ENCODE assay signal across 24 cellular contexts in genomic region chr12:91563011-91563410, GRCh38.
DNase-seq lines count a peak whose midpoint lies in the region; ATAC-seq and TF ChIP-seq lines count a peak whose summit lies in the region.
"Had no signal": no experiment of that assay in that cellular context is flagged by ENCODE, and none has a peak within 500 bp of the region (broad histone marks: within the 10 kb centered on the region; RNA-seq: fewer than 3 reads in every experiment).

No MANE protein-coding gene starts in this region.

- no peak for DNase-seq in activated CD8-positive, alpha-beta T cell treated with anti-CD3 and anti-CD28 coated beads, Interleukin-2, amount 10 ng/mL, durations not matched to agents 7 days and 5 days
- no peak for DNase-seq in activated CD8-positive, alpha-beta T cell treated with anti-CD3 and anti-CD28 coated beads for 36 hours
- no peak for DNase-seq in CD4-positive, alpha-beta memory T cell
- DNase-seq in neuronal stem cell (ENCODE audit: low spot score): no peak
- DNase-seq in DMS79 treated with DMSO at 0.1 percent for 48 hours (lab: John Stamatoyannopoulos, UW): no peak
- DNase-seq: activated B cell treated with CpG ODN at 0.5 μM for 24 hours; activated effector memory CD4-positive, alpha-beta T cell treated with anti-CD3 and anti-CD28 coated beads, Interleukin-2, amount 50 U/mL, for 16 hours; cerebellar nuclear complex; foreskin keratinocyte; heart right ventricle; natural killer cell; NCI-H146; NCI-H226; NCI-H526 treated with DMSO at 0.1 percent for 48 hours; PC-9; stimulated activated CD4-positive, alpha-beta T cell treated with anti-CD3 and anti-CD28 coated beads, Interleukin-15, amount 100 ng/mL, for 24 hours; upper lobe of left lung had no signal

- no peak overlapping the region for H2AK5ac ChIP-seq in neuronal stem cell (ENCODE audit: low read depth, low read length)

- H3K23ac ChIP-seq in neuronal stem cell (ENCODE audit: low read depth, low read length, poor library complexity): no peak overlapping the region

- no peak overlapping the region for H3K4me3 Mint-ChIP-seq in activated CD8-positive, alpha-beta T cell treated with anti-CD3 and anti-CD28 coated beads, Interleukin-2, amount 10 ng/mL, durations not matched to agents 7 days and 5 days
- no peak overlapping the region for H3K4me3 Mint-ChIP-seq in activated CD8-positive, alpha-beta T cell treated with anti-CD3 and anti-CD28 coated beads for 36 hours
- H3K4me3 Mint-ChIP-seq in CD4-positive, alpha-beta memory T cell: peak overlapping the region in 6 of 8 donors; percentile 25 to 75 (median 64)
- H3K4me3 Mint-ChIP-seq in activated T-helper 17 cell treated with anti-CD3 and anti-CD28 coated beads, Interleukin-2, amount 50 U/mL, for 72 hours: peak overlapping the region; percentile 16
- H3K4me3 Mint-ChIP-seq: activated B cell treated with CpG ODN at 0.5 μM for 24 hours, brain, natural killer cell had no signal

- peaks cover 8% of the 10 kb centered on the region for H3K9me3 Mint-ChIP-seq in activated CD8-positive, alpha-beta T cell treated with anti-CD3 and anti-CD28 coated beads, Interleukin-2, amount 10 ng/mL, durations not matched to agents 7 days and 5 days (ENCODE audit: insufficient read depth)
- H3K9me3 Mint-ChIP-seq in activated CD8-positive, alpha-beta T cell treated with anti-CD3 and anti-CD28 coated beads for 36 hours: peaks cover 19% of the 10 kb centered on the region
- H3K9me3 Mint-ChIP-seq in CD4-positive, alpha-beta memory T cell: peaks cover 0 to 22% (median 15%) of the 10 kb centered on the region in 8 donors
- peaks cover 12% of the 10 kb centered on the region for H3K9me3 Mint-ChIP-seq in activated T-helper 17 cell treated with anti-CD3 and anti-CD28 coated beads, Interleukin-2, amount 50 U/mL, for 72 hours

- H3K27me3 Mint-ChIP-seq in activated CD8-positive, alpha-beta T cell treated with anti-CD3 and anti-CD28 coated beads, Interleukin-2, amount 10 ng/mL, durations not matched to agents 7 days and 5 days (ENCODE audit: low read depth): no peaks in the 10 kb centered on the region
- no peaks in the 10 kb centered on the region for H3K27me3 Mint-ChIP-seq in activated CD8-positive, alpha-beta T cell treated with anti-CD3 and anti-CD28 coated beads for 36 hours
- no peaks in the 10 kb centered on the region for H3K27me3 Mint-ChIP-seq in CD4-positive, alpha-beta memory T cell
- H3K27me3 Mint-ChIP-seq in activated T-helper 17 cell treated with anti-CD3 and anti-CD28 coated beads, Interleukin-2, amount 50 U/mL, for 72 hours: no peaks in the 10 kb centered on the region
- H3K27me3 Mint-ChIP-seq: activated B cell treated with CpG ODN at 0.5 μM for 24 hours, brain had no signal

- peak overlapping the region; percentile 73 for H3K27ac Mint-ChIP-seq in activated CD8-positive, alpha-beta T cell treated with anti-CD3 and anti-CD28 coated beads, Interleukin-2, amount 10 ng/mL, durations not matched to agents 7 days and 5 days
- H3K27ac Mint-ChIP-seq in activated CD8-positive, alpha-beta T cell treated with anti-CD3 and anti-CD28 coated beads for 36 hours: no peak overlapping the region
- peak overlapping the region in 4 of 7 donors; percentile 3 to 78 (median 42) for H3K27ac Mint-ChIP-seq in CD4-positive, alpha-beta memory T cell
- no peak overlapping the region for H3K27ac Mint-ChIP-seq in activated T-helper 17 cell treated with anti-CD3 and anti-CD28 coated beads, Interleukin-2, amount 50 U/mL, for 72 hours
- H3K27ac Mint-ChIP-seq: activated B cell treated with CpG ODN at 0.5 μM for 24 hours had no signal

- peaks cover 23% of the 10 kb centered on the region for H3K4me1 Mint-ChIP-seq in activated CD8-positive, alpha-beta T cell treated with anti-CD3 and anti-CD28 coated beads, Interleukin-2, amount 10 ng/mL, durations not matched to agents 7 days and 5 days (ENCODE audit: low read depth)
- peaks cover 30% of the 10 kb centered on the region for H3K4me1 Mint-ChIP-seq in activated CD8-positive, alpha-beta T cell treated with anti-CD3 and anti-CD28 coated beads for 36 hours (ENCODE audit: low read depth)
- H3K4me1 Mint-ChIP-seq in CD4-positive, alpha-beta memory T cell: peaks cover 18 to 27% (median 19%) of the 10 kb centered on the region in 4 donors
- peaks cover 12% of the 10 kb centered on the region for H3K4me1 Mint-ChIP-seq in activated T-helper 17 cell treated with anti-CD3 and anti-CD28 coated beads, Interleukin-2, amount 50 U/mL, for 72 hours

- no peak for TF ChIP-seq CTCF in activated CD8-positive, alpha-beta T cell treated with anti-CD3 and anti-CD28 coated beads for 36 hours (IDR thresholded peaks at IDR 0.05)

- H3K4me1 ChIP-seq in CD4-positive, alpha-beta memory T cell (ENCODE audit: insufficient read depth, low read length): peaks cover 16% of the 10 kb centered on the region
- peaks cover 0 to 2% of the 10 kb centered on the region in 2 donors for H3K4me1 ChIP-seq in neuronal stem cell (ENCODE audit: control insufficient read depth in 2 of 2, insufficient read depth in 1 of 2, low read depth in 1 of 2, low read length in 2 of 2)
- H3K4me1 ChIP-seq: esophagus muscularis mucosa, foreskin keratinocyte, HAP-1, upper lobe of left lung had no signal

- H3K79me1 ChIP-seq in neuronal stem cell (ENCODE audit: low read depth, low read length): no peaks in the 10 kb centered on the region

- H3K4me2 ChIP-seq in neuronal stem cell (ENCODE audit: insufficient read depth, low read length, poor library complexity, severe bottlenecking): no peak overlapping the region

- H2BK15ac ChIP-seq in neuronal stem cell (ENCODE audit: low read length): no peak overlapping the region

- H3K36me3 Mint-ChIP-seq in activated CD8-positive, alpha-beta T cell treated with anti-CD3 and anti-CD28 coated beads, Interleukin-2, amount 10 ng/mL, durations not matched to agents 7 days and 5 days (ENCODE audit: low read depth): peaks cover 10% of the 10 kb centered on the region
- peaks cover 4% of the 10 kb centered on the region for H3K36me3 Mint-ChIP-seq in activated CD8-positive, alpha-beta T cell treated with anti-CD3 and anti-CD28 coated beads for 36 hours (ENCODE audit: low read depth)
- H3K36me3 Mint-ChIP-seq in CD4-positive, alpha-beta memory T cell: peaks cover 8 to 12% of the 10 kb centered on the region in 2 donors
- no peaks in the 10 kb centered on the region for H3K36me3 Mint-ChIP-seq in activated T-helper 17 cell treated with anti-CD3 and anti-CD28 coated beads, Interleukin-2, amount 50 U/mL, for 72 hours (ENCODE audit: low read depth)

- H2AFZ ChIP-seq in neuronal stem cell (ENCODE audit: low read length): peak overlapping the region; percentile 50

- H4K8ac ChIP-seq in neuronal stem cell (ENCODE audit: low read depth, low read length): no peak overlapping the region

- H3K4me3 ChIP-seq in CD4-positive, alpha-beta memory T cell (ENCODE audit: low read length in 2 of 2): no peak overlapping the region
- no peak overlapping the region for H3K4me3 ChIP-seq in neuronal stem cell (ENCODE audit: low read length in 2 of 2)
- H3K4me3 ChIP-seq: esophagus muscularis mucosa, HAP-1, heart right ventricle, PC-9, SK-N-MC, upper lobe of left lung had no signal

- no CpG with 5 or more reads among the region's 3 CpGs for WGBS in neuronal stem cell (ENCODE audit: extremely low coverage in 2 of 2, insufficient read length in 2 of 2, insufficient replicate concordance in 1 of 2), 2 donors

- H2BK12ac ChIP-seq in neuronal stem cell (ENCODE audit: low read length): no peak overlapping the region

- no peaks in the 10 kb centered on the region for H3K9me3 ChIP-seq in CD4-positive, alpha-beta memory T cell (ENCODE audit: control insufficient read depth in 1 of 2, low read length in 2 of 2)
- H3K9me3 ChIP-seq in neuronal stem cell (replicated peaks in 1 of 2; ENCODE audit: control insufficient read depth in 2 of 2, insufficient read depth in 1 of 2, low read depth in 1 of 2, low read length in 2 of 2): no peaks in the 10 kb centered on the region
- H3K9me3 ChIP-seq: HAP-1, upper lobe of left lung had no signal

- no peak overlapping the region for H3K14ac ChIP-seq in neuronal stem cell (ENCODE audit: low read length)

- no peak overlapping the region for H3K4ac ChIP-seq in neuronal stem cell (ENCODE audit: low read length)

- H2BK120ac ChIP-seq in neuronal stem cell (ENCODE audit: low read depth, low read length): no peak overlapping the region

- POLR2A ChIA-PET in activated CD8-positive, alpha-beta T cell treated with anti-CD3 and anti-CD28 coated beads, Interleukin-2, amount 10 ng/mL, durations not matched to agents 7 days and 5 days (lab: Charles Lee): interaction anchor here (0.5 to 1.6 kb wide), 2 partner anchors 18 to 285 kb away, joined by 3 read pairs; no protein-coding TSS in a partner anchor
- POLR2A ChIA-PET in activated CD8-positive, alpha-beta T cell treated with anti-CD3 and anti-CD28 coated beads for 36 hours (lab: Charles Lee): no interaction called here
- POLR2A ChIA-PET in CD4-positive, alpha-beta memory T cell (lab: Charles Lee; ENCODE audit: partially characterized antibody): interaction anchor here (1.0 to 3.0 kb wide), 5 partner anchors 14 to 1030 kb away, joined by 3 to 11 read pairs (median 7); partner anchors contain the start of gene BTG1

- intact Hi-C loops in activated CD8-positive, alpha-beta T cell treated with anti-CD3 and anti-CD28 coated beads for 36 hours (cut with micrococcal nuclease): no loop called here
- intact Hi-C loops in CD4-positive, alpha-beta memory T cell (cut with micrococcal nuclease): no loop called here

- no peak overlapping the region for H2BK5ac ChIP-seq in neuronal stem cell (ENCODE audit: low read length)

- no peaks in the 10 kb centered on the region for H3K27me3 ChIP-seq in CD4-positive, alpha-beta memory T cell (ENCODE audit: insufficient read depth, low read length)
- H3K27me3 ChIP-seq in neuronal stem cell (ENCODE audit: control insufficient read depth in 3 of 3, insufficient read depth in 3 of 3, low read depth in 1 of 3, low read length in 3 of 3): no peaks in the 10 kb centered on the region
- H3K27me3 ChIP-seq: esophagus muscularis mucosa, foreskin keratinocyte, heart right ventricle, upper lobe of left lung had no signal

- no peak overlapping the region for H4K91ac ChIP-seq in neuronal stem cell (ENCODE audit: low read depth, low read length, poor library complexity)

- no peak for ATAC-seq in activated CD8-positive, alpha-beta T cell treated with anti-CD3 and anti-CD28 coated beads, Interleukin-2, amount 10 ng/mL, durations not matched to agents 7 days and 5 days
- ATAC-seq in activated CD8-positive, alpha-beta T cell treated with anti-CD3 and anti-CD28 coated beads for 36 hours: no peak
- peak; percentile 73 for ATAC-seq in activated T-helper 17 cell treated with anti-CD3 and anti-CD28 coated beads, Interleukin-2, amount 50 U/mL, for 72 hours (replicated peaks)
- ATAC-seq in HG02610 (IDR thresholded peaks at IDR 0.05; ENCODE audit: unreplicated experiment) (no peak), GM21737 (IDR thresholded peaks at IDR 0.05; ENCODE audit: unreplicated experiment) (no peak)
- ATAC-seq: foreskin keratinocyte, heart right ventricle had no signal

- H3K36me3 ChIP-seq in CD4-positive, alpha-beta memory T cell (ENCODE audit: insufficient read depth, low read length): no peaks in the 10 kb centered on the region
- no peaks in the 10 kb centered on the region for H3K36me3 ChIP-seq in neuronal stem cell (replicated peaks in 1 of 2; ENCODE audit: control insufficient read depth in 2 of 2, insufficient read depth in 2 of 2, low read length in 2 of 2)
- H3K36me3 ChIP-seq: esophagus muscularis mucosa, HAP-1, heart right ventricle, upper lobe of left lung had no signal

- no peak overlapping the region for H3K18ac ChIP-seq in neuronal stem cell (ENCODE audit: low read length)

- H3K27ac ChIP-seq in CD4-positive, alpha-beta memory T cell (ENCODE audit: low read depth, low read length): no peak overlapping the region
- H3K27ac ChIP-seq in neuronal stem cell (replicated peaks; ENCODE audit: low read length): no peak overlapping the region
- H3K27ac ChIP-seq: esophagus muscularis mucosa, foreskin keratinocyte, PC-9, SK-N-MC, upper lobe of left lung had no signal

- CTCF ChIA-PET in activated CD8-positive, alpha-beta T cell treated with anti-CD3 and anti-CD28 coated beads, Interleukin-2, amount 10 ng/mL, durations not matched to agents 7 days and 5 days (lab: Charles Lee): interaction anchor here (1.1 to 1.6 kb wide), 4 partner anchors 15 to 248 kb away, joined by 3 to 8 read pairs (median 4); no protein-coding TSS in a partner anchor
- CTCF ChIA-PET in activated CD8-positive, alpha-beta T cell treated with anti-CD3 and anti-CD28 coated beads for 36 hours (lab: Charles Lee): no interaction called here
- CTCF ChIA-PET in CD4-positive, alpha-beta memory T cell (lab: Charles Lee; ENCODE audit: partially characterized antibody): interaction anchor here (1.3 to 3.6 kb wide), 4 partner anchors 14 to 1086 kb away, joined by 4 to 23 read pairs (median 6); no protein-coding TSS in a partner anchor

- no peak overlapping the region for H3K9ac ChIP-seq in neuronal stem cell (ENCODE audit: low read depth, low read length, poor library complexity)

Comparison
In these comparisons a context has a peak if more than half of its experiments do, and no peak if none do; other contexts are left out.
1. H3K27ac Mint-ChIP-seq: peak in activated CD8-positive, alpha-beta T cell treated with anti-CD3 and anti-CD28 coated beads, Interleukin-2, amount 10 ng/mL, durations not matched to agents 7 days and 5 days (single experiment) and CD4-positive, alpha-beta memory T cell (4 of 7); none in activated CD8-positive, alpha-beta T cell treated with anti-CD3 and anti-CD28 coated beads for 36 hours (single experiment) and activated T-helper 17 cell treated with anti-CD3 and anti-CD28 coated beads, Interleukin-2, amount 50 U/mL, for 72 hours (single experiment).
2. H3K4me3 Mint-ChIP-seq: peak in CD4-positive, alpha-beta memory T cell (6 of 8) and activated T-helper 17 cell treated with anti-CD3 and anti-CD28 coated beads, Interleukin-2, amount 50 U/mL, for 72 hours (single experiment); none in activated CD8-positive, alpha-beta T cell treated with anti-CD3 and anti-CD28 coated beads, Interleukin-2, amount 10 ng/mL, durations not matched to agents 7 days and 5 days (single experiment) and activated CD8-positive, alpha-beta T cell treated with anti-CD3 and anti-CD28 coated beads for 36 hours (single experiment).